ENCODE assay signal across 2 cellular contexts in genomic region chr7:141693082-141693481, GRCh38.
TF ChIP-seq lines count a peak whose summit lies in the region.

No MANE protein-coding gene starts in this region.

TF ChIP-seq in IMR-90, 13 proteins besides CTCF, POLR2A, EP300 and RAD21:
- TF ChIP-seq SMC3 (IDR thresholded peaks at IDR 0.05; ENCODE audit: low read depth, low read length): no peak
- peak; percentile 77 for TF ChIP-seq CEBPB (IDR thresholded peaks at IDR 0.05; ENCODE audit: low read depth, low read length)
- no peak for TF ChIP-seq NFE2L2 (IDR thresholded peaks at IDR 0.05; ENCODE audit: low read depth, low read length)
- TF ChIP-seq ELK1 (IDR thresholded peaks at IDR 0.05; ENCODE audit: borderline replicate concordance, low read depth, low read length): no peak

TF ChIP-seq in GM12878, 131 proteins besides CTCF, POLR2A, EP300 and RAD21:
- no peak for TF ChIP-seq ZSCAN29 (IDR thresholded peaks at IDR 0.05)
- no peak for TF ChIP-seq SMC3 (IDR thresholded peaks at IDR 0.05; ENCODE audit: borderline replicate concordance, low read length)
- no peak for TF ChIP-seq TAF1 (IDR thresholded peaks at IDR 0.05; ENCODE audit: borderline replicate concordance, low read depth, low read length)
- no peak for TF ChIP-seq STAT3 (IDR thresholded peaks at IDR 0.05; ENCODE audit: low read depth, low read length)
- no peak for TF ChIP-seq NRF1 (conservative IDR thresholded peaks at IDR 0.05; ENCODE audit: low read depth, low read length)
- no peak for TF ChIP-seq KDM1A (IDR thresholded peaks at IDR 0.05; ENCODE audit: borderline replicate concordance)
- TF ChIP-seq NKRF (conservative IDR thresholded peaks at IDR 0.05): no peak
- no peak for TF ChIP-seq DPF2 (IDR thresholded peaks at IDR 0.05)
- TF ChIP-seq E2F4 (IDR thresholded peaks at IDR 0.05; ENCODE audit: low read depth, low read length): no peak
- TF ChIP-seq SKIL (IDR thresholded peaks at IDR 0.05; ENCODE audit: low read depth, poor library complexity, severe bottlenecking): no peak
- TF ChIP-seq USF1 (IDR thresholded peaks at IDR 0.05; ENCODE audit: borderline replicate concordance, extremely low read length, insufficient read depth, low read depth, low read length): no peak
- TF ChIP-seq ZNF24 (IDR thresholded peaks at IDR 0.05): no peak
- no peak for TF ChIP-seq MEF2A (IDR thresholded peaks at IDR 0.05; ENCODE audit: insufficient read depth, low read depth, low read length)
- TF ChIP-seq SMAD1 (IDR thresholded peaks at IDR 0.05; ENCODE audit: low read depth, partially characterized antibody): no peak
- TF ChIP-seq RFX5 (IDR thresholded peaks at IDR 0.05; ENCODE audit: low read depth, low read length): no peak
